In the genomic region with DNA sequence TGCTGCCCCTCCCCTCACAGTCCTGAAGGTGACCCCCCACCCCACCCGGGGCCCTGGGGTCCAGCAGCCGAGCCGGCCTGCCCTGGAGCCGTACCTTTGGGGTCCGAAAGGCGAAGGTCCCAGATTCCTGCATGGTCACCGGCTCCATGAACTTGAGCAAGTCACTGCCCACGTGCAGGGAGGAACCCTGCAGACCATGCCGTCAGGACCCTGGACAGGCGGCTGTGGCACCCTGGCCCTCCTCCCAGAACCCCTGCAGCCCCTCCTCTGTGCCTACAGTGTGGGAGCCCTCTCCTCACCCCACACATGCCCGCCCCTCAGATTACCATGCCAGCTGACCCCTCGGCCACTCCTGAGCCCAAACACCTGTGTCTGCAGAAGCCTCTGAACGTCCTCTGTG, we compare ENCODE assay signal across 21 cellular contexts. TPM values are rescaled to one million over a fixed set of nuclear protein-coding genes. Genes with fewer than 3 reads are reported as not detected.
DNase-seq lines count a peak whose midpoint lies in the region; ATAC-seq, FAIRE-seq and TF ChIP-seq lines count a peak whose summit lies in the region.
"Had no signal": no experiment of that assay in that cellular context is flagged by ENCODE, and none has a peak within 500 bp of the region (broad histone marks: within the 10 kb centered on the region; RNA-seq: fewer than 3 reads in every experiment).

No MANE protein-coding gene starts in this region.

- H3K36me3 ChIP-seq in Caco-2 (ENCODE audit: control insufficient read depth, insufficient read depth, low read length) (peaks cover 10% of the 10 kb centered on the region), GM12878 (ENCODE audit: control insufficient read depth in 2 of 2, insufficient read depth in 2 of 2, low read length in 1 of 2) (peaks cover 0 to 48% of the 10 kb centered on the region in 2 experiments; a peak in 3 of 4 replicates), stomach (peaks cover 91 to 96% (median 95%) of the 10 kb centered on the region in 4 donors)

- no TSS peak for BruUV-seq in Caco-2 (replicated peaks; lab: Mats Ljungman, UMichigan)
- no TSS peak for BruUV-seq in GM12878 (replicated peaks; lab: Mats Ljungman, UMichigan)

- ATAC-seq in GM12878 = no peak
- no peak for ATAC-seq in left cardiac atrium
- ATAC-seq: Panc1 had no signal

- no peaks in the 10 kb centered on the region for H3K9me3 Mint-ChIP-seq in Caco-2 (ENCODE audit: unreplicated experiment)
- no peaks in the 10 kb centered on the region for H3K9me3 Mint-ChIP-seq in HFFc6

- H3K9ac ChIP-seq in GM12878 (ENCODE audit: control insufficient read depth, insufficient read depth, low read length) = no peak overlapping the region

- no peak overlapping the region for H3K4me2 ChIP-seq in GM12878 (ENCODE audit: control insufficient read depth, insufficient read depth)

- POLR2A ChIA-PET in Caco-2 (lab: Charles Lee) (interaction anchor here (0.5 kb wide), 1 partner anchor 9 kb away, joined by 6 read pairs; no protein-coding TSS in a partner anchor), GM12878 (lab: Charles Lee) (no interaction called here)

- no peaks in the 10 kb centered on the region for H4K20me1 ChIP-seq in GM12878 (ENCODE audit: control insufficient read depth, insufficient read depth)

- H3K27ac ChIP-seq in GM12878 (ENCODE audit: control insufficient read depth, insufficient read depth) = no peak overlapping the region
- peak overlapping the region; percentile 88 to 95 (median 92) for H3K27ac ChIP-seq in stomach

- RAD21 ChIA-PET in GM12878 (lab: Charles Lee; ENCODE audit: unreplicated experiment) = no interaction called here

- in situ Hi-C loops in GM12878 (cut with MboI) = no loop called here

- H3K36me3 Mint-ChIP-seq in Caco-2 (ENCODE audit: insufficient read depth, unreplicated experiment) (peaks cover 53% of the 10 kb centered on the region), HFFc6 (ENCODE audit: low read depth) (0 out of 2 replicates have a peak, but pooled peaks cover 3% of the 10 kb centered on the region)

- no peak for TF ChIP-seq RAD21 in GM12878 (IDR thresholded peaks at IDR 0.05; ENCODE audit: insufficient read depth, low read depth, low read length)

- H3K27me3 ChIP-seq in Caco-2 (replicated peaks; ENCODE audit: control insufficient read depth, insufficient read depth, low read length) (no peaks in the 10 kb centered on the region), GM12878 (replicated peaks in 1 of 2; ENCODE audit: control insufficient read depth in 2 of 2, insufficient read depth in 2 of 2, low read length in 1 of 2) (no peaks in the 10 kb centered on the region), stomach (no peaks in the 10 kb centered on the region)
- H3K27me3 ChIP-seq: MG63 had no signal

- 73% methylated on average over 13 of the region's 13 CpGs for WGBS in GM12878 (ENCODE audit: insufficient coverage, insufficient replicate concordance, low lambda C conversion rate, missing lambda C conversion rate)
- 78 to 87% (median 79%) methylated on average over 10 to 13 of the region's 13 CpGs for WGBS in stomach, 5 donors

- SMC1A ChIA-PET in GM12878 (lab: Charles Lee; ENCODE audit: uncharacterized antibody, unreplicated experiment) = no interaction called here

- CTCF ChIA-PET in Caco-2 (lab: Charles Lee) = no interaction called here
- CTCF ChIA-PET in GM12878 (lab: Yijun Ruan, JAX) = no interaction called here

- H3K4me1 Mint-ChIP-seq in Caco-2 (ENCODE audit: low read depth, unreplicated experiment) (no peaks in the 10 kb centered on the region), HFFc6 (ENCODE audit: low read depth) (peaks cover 5% of the 10 kb centered on the region; the same call in 1 of the 2 replicates)

- H3K4me3 ChIP-seq in Caco-2 (ENCODE audit: low read depth, low read length) (no peak overlapping the region), GM12878 (no peak overlapping the region), stomach (peak overlapping the region in 1 of 4 donors; percentile 27)
- H3K4me3 ChIP-seq: MG63 had no signal

- no peak for DNase-seq in Caco-2
- no peak for DNase-seq in HFFc6
- DNase-seq in GM12878 (ENCODE audit: low read depth, low spot score) = no peak
- no peak for DNase-seq in stomach
- no peak for DNase-seq in activated CD4-positive, alpha-beta T cell treated with anti-CD3 and anti-CD28 coated beads, Interleukin-2, amount 50 U/mL, for 1 hour
- DNase-seq in left cardiac atrium = no peak
- DNase-seq in GOT3 (lab: John Stamatoyannopoulos, UW) = no peak
- DNase-seq in NCI-H345 (lab: John Stamatoyannopoulos, UW) = no peak
- DNase-seq: 8988T, KG1, MG63, NCI-H1105 treated with DMSO at 0.1 percent for 48 hours, NCI-H2029 treated with DMSO at 0.1 percent for 48 hours, NCI-H2227 treated with DMSO at 0.1 percent for 48 hours, NCI-H510A, NCI-H69, SHP77 treated with DMSO at 0.1 percent for 48 hours, SW 1271 had no signal

- TF ChIP-seq CTCF in Caco-2 (IDR thresholded peaks at IDR 0.05; ENCODE audit: insufficient read depth in 1 of 2, low read depth in 1 of 2, low read length in 1 of 2, severe bottlenecking in 1 of 2, unreplicated experiment in 1 of 2) (no peak), HFFc6 (IDR thresholded peaks at IDR 0.05) (no peak), GM12878 (IDR thresholded peaks at IDR 0.05 in 2 of 3, conservative IDR thresholded peaks at IDR 0.05 in 1 of 3; ENCODE audit: control insufficient read depth in 2 of 3, extremely low read depth in 1 of 3, insufficient read depth in 1 of 3, low read depth in 3 of 3, low read length in 3 of 3) (no peak), stomach (IDR thresholded peaks at IDR 0.05) (no peak)

- H3K4me1 ChIP-seq in Caco-2 = peaks cover 18% of the 10 kb centered on the region
- H3K4me1 ChIP-seq in GM12878 (ENCODE audit: control insufficient read depth, insufficient read depth, low read length) = no peaks in the 10 kb centered on the region
- peaks cover 59 to 91% (median 80%) of the 10 kb centered on the region in 4 donors for H3K4me1 ChIP-seq in stomach

- H3K9me3 ChIP-seq in Caco-2 (no peaks in the 10 kb centered on the region), GM12878 (replicated peaks; ENCODE audit: control insufficient read depth, insufficient read depth, low read length) (no peaks in the 10 kb centered on the region), stomach (no peaks in the 10 kb centered on the region)
- H3K9me3 ChIP-seq: MG63 had no signal

- intact Hi-C loops in Caco-2 (cut with micrococcal nuclease; ENCODE audit: unreplicated experiment) = no loop called here
- intact Hi-C loops in GM12878 (cut with micrococcal nuclease; ENCODE audit: unreplicated experiment) = no loop called here
- intact Hi-C loops in stomach (cut with DNase I; ENCODE audit: low total_unique reads) = no loop called here
- intact Hi-C loops in left cardiac atrium (cut with DNase I) = no loop called here

- no peaks in the 10 kb centered on the region for H3K27me3 Mint-ChIP-seq in Caco-2 (ENCODE audit: insufficient read depth, unreplicated experiment)
- H3K27me3 Mint-ChIP-seq in HFFc6 (ENCODE audit: insufficient read depth) = peaks cover 13% of the 10 kb centered on the region

- FAIRE-seq in GM12878 (lab: Jason Lieb, UNC) = no peak
- FAIRE-seq: G401.6, HTR-8/SVneo had no signal

- peak overlapping the region; percentile 81 for H3K27ac Mint-ChIP-seq in Caco-2 (ENCODE audit: unreplicated experiment)
- H3K27ac Mint-ChIP-seq in HFFc6 = peak overlapping the region; percentile 40; the same call in 1 of the 2 replicates

- H3K79me2 ChIP-seq in GM12878 (ENCODE audit: control insufficient read depth, insufficient read depth, low read length) = no peaks in the 10 kb centered on the region

- H2AFZ ChIP-seq in GM12878 (ENCODE audit: control insufficient read depth, low read depth, low read length) = no peak overlapping the region

- TF ChIP-seq EP300 in GM12878 (IDR thresholded peaks at IDR 0.05; ENCODE audit: borderline replicate concordance in 1 of 2, control insufficient read depth in 1 of 2, low read depth in 2 of 2, low read length in 2 of 2) (no peak), stomach (IDR thresholded peaks at IDR 0.05) (no peak)

- H3K4me3 Mint-ChIP-seq in Caco-2 (ENCODE audit: unreplicated experiment) (no peak overlapping the region), HFFc6 (no peak overlapping the region)

- 0 out of 2 replicates have a peak, but pooled peaks have one; percentile 8 for TF ChIP-seq POLR2A in GM12878 (IDR thresholded peaks at IDR 0.05; ENCODE audit: low read depth, low read length)
- no peak for TF ChIP-seq POLR2A in stomach (IDR thresholded peaks at IDR 0.05)

RNA-seq across cellular contexts. Expression of a gene that starts 14.3 kb away (rescaled TPM):
- total RNA-seq in Caco-2 (2022) (1.3 and 1.4 TPM in 2 replicates), GM12878 (2014; rRNA removed) (9.4 and 10.0 TPM in 2 replicates), GM12878 (2014; rRNA removed; fragmentation: Illumina TruSeq; extraction: Trizol) (3.8 and 4.0 TPM in 2 replicates), GM12878 (2021) (10.8 and 12.8 TPM in 2 replicates), stomach (10 to 100 TPM in 1 of 5 donors, 1 to 10 TPM in 2, under 1 TPM in 1, not detected in 1; 0.29 to 10.1 (median 5.7) TPM), left cardiac atrium (10 to 100 TPM; 13.3 to 15.4 TPM)
- 10 to 100 TPM in 1 of 6 experiments, 1 to 10 TPM in 5; 6.0 to 10.2 (median 7.8) TPM for total RNA-seq in HFFc6 (2021; fragmentation: NEBNext Ultra II Directional; extraction: Animal tissue kit (Norgen Biotek cat#: 25700))
- 5.1 and 5.8 TPM in 2 replicates for total RNA-seq in GM12878 (2013; cell fraction: nucleolus; rRNA removed)
- 2.6 TPM for polyA plus RNA-seq in GM12878 (2011; ENCODE audit: low read depth)
- polyA plus RNA-seq in GM12878 (2011; rRNA removed) (2.5 and 6.2 TPM in 2 replicates), GM12878 (2014; fragmentation: Illumina TruSeq; extraction: Trizol) (1.4 and 3.7 TPM in 2 replicates), GM12878 (2014; fragmentation: Nextera tagmentation; extraction: Ambion mirVana) (under 1 TPM; 0.05 to 0.16 TPM), GM12878 (2014; rRNA removed) (11.6 and 14.0 TPM in 2 replicates), GM12878 (2016; fragmentation: Nextera tagmentation; extraction: Ambion mirVana) (under 1 TPM; 0.44 to 0.58 TPM), stomach (10 to 100 TPM in 2 of 3 donors, 1 to 10 TPM in 1; 8.5 to 13.6 (median 12.3) TPM)
- polyA plus RNA-seq in GM12878 (2011; cell fraction: cytosol; rRNA removed) = 5.7 and 9.1 TPM in 2 replicates
- polyA plus RNA-seq in GM12878 (2011; cell fraction: nucleus; rRNA removed) = 33.9 and 40.9 TPM in 2 replicates
- 6.6 and 7.4 TPM in 2 replicates for polyA plus RNA-seq in GM12878 (2012)
- polyA minus RNA-seq in GM12878 (2011; rRNA and poly(A)+ RNA removed) = 3.4 and 6.0 TPM in 2 replicates
- 2.1 and 3.0 TPM in 2 replicates for polyA minus RNA-seq in GM12878 (2011; cell fraction: cytosol; rRNA and poly(A)+ RNA removed)
- polyA minus RNA-seq in GM12878 (2011; cell fraction: nucleus; rRNA and poly(A)+ RNA removed) = 2.9 and 3.2 TPM in 2 replicates

RNA-seq across cellular contexts. Expression of a gene that starts 23.0 kb away (rescaled TPM):
- 260 and 262 TPM in 2 replicates for total RNA-seq in Caco-2 (2022)
- total RNA-seq in HFFc6 (2021; fragmentation: NEBNext Ultra II Directional; extraction: Animal tissue kit (Norgen Biotek cat#: 25700)) = 100 to 1,000 TPM; 280 to 370 (median 291) TPM
- 180 and 204 TPM in 2 replicates for total RNA-seq in GM12878 (2013; cell fraction: nucleolus; rRNA removed)
- 32.6 and 42.0 TPM in 2 replicates for total RNA-seq in GM12878 (2014; rRNA removed)
- 19.8 and 21.8 TPM in 2 replicates for total RNA-seq in GM12878 (2014; rRNA removed; fragmentation: Illumina TruSeq; extraction: Trizol)
- total RNA-seq in GM12878 (2021) = 133 and 134 TPM in 2 replicates
- polyA plus RNA-seq in GM12878 (2011; ENCODE audit: low read depth) = 25.4 TPM
- 19.9 and 41.8 TPM in 2 replicates for polyA plus RNA-seq in GM12878 (2011; rRNA removed)
- 57.3 and 73.0 TPM in 2 replicates for polyA plus RNA-seq in GM12878 (2011; cell fraction: cytosol; rRNA removed)
- polyA plus RNA-seq in GM12878 (2011; cell fraction: nucleus; rRNA removed) = 319 and 335 TPM in 2 replicates
- 53.9 and 72.5 TPM in 2 replicates for polyA plus RNA-seq in GM12878 (2012)
- 6.3 and 23.5 TPM in 2 replicates for polyA plus RNA-seq in GM12878 (2014; fragmentation: Illumina TruSeq; extraction: Trizol)
- 1 to 10 TPM in 1 of 2 experiments, under 1 TPM in 1; 0.68 to 4.5 TPM for polyA plus RNA-seq in GM12878 (2014; fragmentation: Nextera tagmentation; extraction: Ambion mirVana)
- 65.4 and 84.9 TPM in 2 replicates for polyA plus RNA-seq in GM12878 (2014; rRNA removed)
- 10 to 100 TPM; 69.3 to 80.0 TPM for polyA plus RNA-seq in GM12878 (2016; fragmentation: Nextera tagmentation; extraction: Ambion mirVana)
- 52.2 and 84.0 TPM in 2 replicates for polyA minus RNA-seq in GM12878 (2011; rRNA and poly(A)+ RNA removed)
- polyA minus RNA-seq in GM12878 (2011; cell fraction: cytosol; rRNA and poly(A)+ RNA removed) = 54.8 and 57.2 TPM in 2 replicates
- polyA minus RNA-seq in GM12878 (2011; cell fraction: nucleus; rRNA and poly(A)+ RNA removed) = 57.8 and 74.9 TPM in 2 replicates
- 100 to 1,000 TPM; 105 to 648 (median 400) TPM for total RNA-seq in stomach
- 100 to 1,000 TPM in 2 of 3 donors, 10 to 100 TPM in 1; 50.3 to 197 (median 147) TPM for polyA plus RNA-seq in stomach
- 10 to 100 TPM; 76.2 to 91.5 TPM for total RNA-seq in left cardiac atrium

RNA-seq across cellular contexts. Expression of a gene that starts 23.0 kb away (rescaled TPM):
- total RNA-seq in Caco-2 (2022) (35.6 and 37.4 TPM in 2 replicates), GM12878 (2014; rRNA removed) (22.8 and 23.0 TPM in 2 replicates), GM12878 (2014; rRNA removed; fragmentation: Illumina TruSeq; extraction: Trizol) (14.5 and 16.5 TPM in 2 replicates), GM12878 (2021) (34.0 and 38.9 TPM in 2 replicates), stomach (10 to 100 TPM in 2 of 5 donors, 1 to 10 TPM in 3; 5.2 to 49.6 (median 9.3) TPM), left cardiac atrium (10 to 100 TPM; 13.2 to 14.7 TPM)
- total RNA-seq in HFFc6 (2021; fragmentation: NEBNext Ultra II Directional; extraction: Animal tissue kit (Norgen Biotek cat#: 25700)) = 10 to 100 TPM; 31.4 to 39.5 (median 34.1) TPM
- 54.9 and 65.7 TPM in 2 replicates for total RNA-seq in GM12878 (2013; cell fraction: nucleolus; rRNA removed)
- polyA plus RNA-seq in GM12878 (2011; ENCODE audit: low read depth) = 6.8 TPM
- polyA plus RNA-seq in GM12878 (2011; rRNA removed) (7.5 and 16.1 TPM in 2 replicates), GM12878 (2014; fragmentation: Illumina TruSeq; extraction: Trizol) (3.6 and 16.1 TPM in 2 replicates), GM12878 (2014; fragmentation: Nextera tagmentation; extraction: Ambion mirVana) (1 to 10 TPM; 1.1 to 3.8 TPM), GM12878 (2014; rRNA removed) (32.0 and 33.2 TPM in 2 replicates), GM12878 (2016; fragmentation: Nextera tagmentation; extraction: Ambion mirVana) (10 to 100 TPM in 1 of 2 experiments, 1 to 10 TPM in 1; 9.5 to 17.1 TPM), stomach (1 to 10 TPM; 4.7 to 9.3 (median 7.1) TPM)
- polyA plus RNA-seq in GM12878 (2011; cell fraction: cytosol; rRNA removed) = 22.6 and 27.5 TPM in 2 replicates
- polyA plus RNA-seq in GM12878 (2011; cell fraction: nucleus; rRNA removed) = 130 and 145 TPM in 2 replicates
- 15.0 and 21.3 TPM in 2 replicates for polyA plus RNA-seq in GM12878 (2012)
- polyA minus RNA-seq in GM12878 (2011; rRNA and poly(A)+ RNA removed) = 12.6 and 18.3 TPM in 2 replicates
- 7.8 and 10.4 TPM in 2 replicates for polyA minus RNA-seq in GM12878 (2011; cell fraction: cytosol; rRNA and poly(A)+ RNA removed)
- polyA minus RNA-seq in GM12878 (2011; cell fraction: nucleus; rRNA and poly(A)+ RNA removed) = 25.1 and 35.3 TPM in 2 replicates

RNA-seq across cellular contexts. Expression of a gene that starts 33.4 kb away (rescaled TPM):
- total RNA-seq in Caco-2 (2022) = 61.3 and 63.5 TPM in 2 replicates
- 10 to 100 TPM; 24.2 to 30.9 (median 28.9) TPM for total RNA-seq in HFFc6 (2021; fragmentation: NEBNext Ultra II Directional; extraction: Animal tissue kit (Norgen Biotek cat#: 25700))
- 111 and 138 TPM in 2 replicates for total RNA-seq in GM12878 (2013; cell fraction: nucleolus; rRNA removed)
- total RNA-seq in GM12878 (2014; rRNA removed) = 13.8 and 20.5 TPM in 2 replicates
- total RNA-seq in GM12878 (2014; rRNA removed; fragmentation: Illumina TruSeq; extraction: Trizol) = 3.9 and 5.1 TPM in 2 replicates
- 42.4 and 48.6 TPM in 2 replicates for total RNA-seq in GM12878 (2021)
- polyA plus RNA-seq in GM12878 (2011; ENCODE audit: low read depth) = 19.5 TPM
- polyA plus RNA-seq in GM12878 (2011; rRNA removed) = 4.4 and 7.9 TPM in 2 replicates
- 6.1 and 11.1 TPM in 2 replicates for polyA plus RNA-seq in GM12878 (2011; cell fraction: cytosol; rRNA removed)
- 298 and 323 TPM in 2 replicates for polyA plus RNA-seq in GM12878 (2011; cell fraction: nucleus; rRNA removed)
- polyA plus RNA-seq in GM12878 (2012) = 62.3 and 69.8 TPM in 2 replicates
- 1.2 and 4.3 TPM in 2 replicates for polyA plus RNA-seq in GM12878 (2014; fragmentation: Illumina TruSeq; extraction: Trizol)
- under 1 TPM; 0.26 to 0.51 TPM for polyA plus RNA-seq in GM12878 (2014; fragmentation: Nextera tagmentation; extraction: Ambion mirVana)
- 42.3 and 51.7 TPM in 2 replicates for polyA plus RNA-seq in GM12878 (2014; rRNA removed)
- polyA plus RNA-seq in GM12878 (2016; fragmentation: Nextera tagmentation; extraction: Ambion mirVana) = 1 to 10 TPM; 4.5 to 5.0 TPM
- 9.3 and 15.4 TPM in 2 replicates for polyA minus RNA-seq in GM12878 (2011; rRNA and poly(A)+ RNA removed)
- 11.4 and 11.5 TPM in 2 replicates for polyA minus RNA-seq in GM12878 (2011; cell fraction: cytosol; rRNA and poly(A)+ RNA removed)
- 51.5 and 73.5 TPM in 2 replicates for polyA minus RNA-seq in GM12878 (2011; cell fraction: nucleus; rRNA and poly(A)+ RNA removed)
- 100 to 1,000 TPM in 2 of 5 donors, 10 to 100 TPM in 3; 15.4 to 156 (median 74.1) TPM for total RNA-seq in stomach
- 10 to 100 TPM; 24.7 to 41.4 (median 36.2) TPM for polyA plus RNA-seq in stomach
- total RNA-seq in left cardiac atrium = 10 to 100 TPM; 11.2 to 14.2 TPM

RNA-seq across cellular contexts. Expression of a gene that starts 39.7 kb away (rescaled TPM):
- total RNA-seq in Caco-2 (2022) = 29.3 and 34.2 TPM in 2 replicates
- total RNA-seq in HFFc6 (2021; fragmentation: NEBNext Ultra II Directional; extraction: Animal tissue kit (Norgen Biotek cat#: 25700)) = 10 to 100 TPM; 20.1 to 26.8 (median 21.7) TPM
- total RNA-seq in GM12878 (2013; cell fraction: nucleolus; rRNA removed) = 117 and 138 TPM in 2 replicates
- 29.8 and 31.1 TPM in 2 replicates for total RNA-seq in GM12878 (2014; rRNA removed)
- 9.7 and 10.4 TPM in 2 replicates for total RNA-seq in GM12878 (2014; rRNA removed; fragmentation: Illumina TruSeq; extraction: Trizol)
- 33.3 and 41.4 TPM in 2 replicates for total RNA-seq in GM12878 (2021)
- 14.9 TPM for polyA plus RNA-seq in GM12878 (2011; ENCODE audit: low read depth)
- 7.7 and 16.1 TPM in 2 replicates for polyA plus RNA-seq in GM12878 (2011; rRNA removed)
- polyA plus RNA-seq in GM12878 (2011; cell fraction: cytosol; rRNA removed) = 16.2 and 26.4 TPM in 2 replicates
- 370 and 394 TPM in 2 replicates for polyA plus RNA-seq in GM12878 (2011; cell fraction: nucleus; rRNA removed)
- 31.4 and 32.3 TPM in 2 replicates for polyA plus RNA-seq in GM12878 (2012)
- polyA plus RNA-seq in GM12878 (2014; fragmentation: Illumina TruSeq; extraction: Trizol) = 5.7 and 9.6 TPM in 2 replicates
- 1 to 10 TPM in 1 of 2 experiments, under 1 TPM in 1; 0.74 to 2.0 TPM for polyA plus RNA-seq in GM12878 (2014; fragmentation: Nextera tagmentation; extraction: Ambion mirVana)
- polyA plus RNA-seq in GM12878 (2014; rRNA removed) = 35.5 and 42.2 TPM in 2 replicates
- polyA plus RNA-seq in GM12878 (2016; fragmentation: Nextera tagmentation; extraction: Ambion mirVana) = 10 to 100 TPM; 22.8 to 23.0 TPM
- 13.4 and 15.0 TPM in 2 replicates for polyA minus RNA-seq in GM12878 (2011; rRNA and poly(A)+ RNA removed)
- polyA minus RNA-seq in GM12878 (2011; cell fraction: cytosol; rRNA and poly(A)+ RNA removed) = 10.2 and 10.4 TPM in 2 replicates
- polyA minus RNA-seq in GM12878 (2011; cell fraction: nucleus; rRNA and poly(A)+ RNA removed) = 32.4 and 44.1 TPM in 2 replicates
- total RNA-seq in stomach = 100 to 1,000 TPM in 1 of 5 donors, 10 to 100 TPM in 4; 40.4 to 112 (median 91.5) TPM
- 10 to 100 TPM; 37.8 to 59.0 (median 38.8) TPM for polyA plus RNA-seq in stomach
- total RNA-seq in left cardiac atrium = 10 to 100 TPM; 20.4 to 22.0 TPM
